1 cellular context compared by ENCODE assay signal in the genomic region with DNA sequence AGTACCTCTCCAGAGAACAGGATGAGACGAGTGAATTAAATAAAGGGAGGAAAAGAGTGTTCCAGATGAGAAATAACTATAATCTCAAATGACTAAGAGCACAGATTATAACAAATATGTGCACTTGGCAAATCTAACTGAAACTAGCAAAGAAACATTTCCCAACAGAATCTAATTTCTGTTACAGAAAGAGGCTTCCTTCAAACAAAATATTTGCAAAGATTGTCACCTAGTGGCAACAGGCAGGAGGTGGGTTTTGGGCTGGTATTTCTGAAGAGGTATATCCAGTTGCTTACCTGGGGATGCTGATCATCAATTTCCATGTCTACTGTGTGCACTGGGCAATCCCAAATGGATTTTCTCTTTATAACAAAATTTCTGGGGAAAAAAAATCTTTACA.
TF ChIP-seq lines count a peak whose summit lies in the region.

No MANE protein-coding gene starts in this region.

TF ChIP-seq in H1, 55 proteins besides CTCF, POLR2A, EP300 and RAD21 (continued from another document):
- TF ChIP-seq HDAC2 (IDR thresholded peaks at IDR 0.05; ENCODE audit: borderline replicate concordance in 1 of 2, low read depth in 2 of 2, low read length in 2 of 2) (no peak), EZH2 (IDR thresholded peaks at IDR 0.05; ENCODE audit: low read depth, low read length, severe bottlenecking) (no peak), POU5F1 (IDR thresholded peaks at IDR 0.05; ENCODE audit: low read depth, low read length) (no peak), TBP (IDR thresholded peaks at IDR 0.05; ENCODE audit: low read depth, low read length) (no peak), SIX5 (IDR thresholded peaks at IDR 0.05; ENCODE audit: low read depth, low read length) (no peak)
